Comparison of ENCODE assay signal across 11 cellular contexts in genomic region chr1:57770772-57771171, GRCh38.
A peak's percentile ranks its signal among the peaks of the same experiment; 100 is the strongest.
DNase-seq lines count a peak whose midpoint lies in the region; ATAC-seq, FAIRE-seq and TF ChIP-seq lines count a peak whose summit lies in the region.
"Had no signal": no experiment of that assay in that cellular context is flagged by ENCODE, and none has a peak within 500 bp of the region (broad histone marks: within the 10 kb centered on the region; RNA-seq: fewer than 3 reads in every experiment).

No MANE protein-coding gene starts in this region.

- H3K9me3 Mint-ChIP-seq in naive thymus-derived CD4-positive, alpha-beta T cell: peaks cover 0 to 4% (median 0%) of the 10 kb centered on the region in 11 donors
- H3K9me3 Mint-ChIP-seq: activated naive CD8-positive, alpha-beta T cell treated with anti-CD3 and anti-CD28 coated beads, Interleukin-2, amount 10 ng/mL, durations not matched to agents 7 days and 5 days had no signal

- no peak overlapping the region for H3K27ac Mint-ChIP-seq in naive thymus-derived CD4-positive, alpha-beta T cell
- H3K27ac Mint-ChIP-seq: activated naive CD8-positive, alpha-beta T cell treated with anti-CD3 and anti-CD28 coated beads, Interleukin-2, amount 10 ng/mL, durations not matched to agents 7 days and 5 days had no signal

- no peak overlapping the region for H3K4me3 ChIP-seq in H7 (ENCODE audit: insufficient read depth, low read depth, low read length)
- no peak overlapping the region for H3K4me3 ChIP-seq in PC-9
- H3K4me3 ChIP-seq in pancreas: no peak overlapping the region
- no peak overlapping the region for H3K4me3 ChIP-seq in naive thymus-derived CD4-positive, alpha-beta T cell (ENCODE audit: low read length)

- TF ChIP-seq CTCF in PC-9 (conservative IDR thresholded peaks at IDR 0.05) (peak; percentile 52; the same call in 1 of the 2 replicates), pancreas (IDR thresholded peaks at IDR 0.05) (no peak)

- H3K27me3 ChIP-seq in H7 (ENCODE audit: control insufficient read depth, insufficient read depth, low read length) (no peaks in the 10 kb centered on the region), PC-9 (ENCODE audit: insufficient read depth, low read depth) (no peaks in the 10 kb centered on the region), pancreas (no peaks in the 10 kb centered on the region)
- no peaks in the 10 kb centered on the region for H3K27me3 ChIP-seq in naive thymus-derived CD4-positive, alpha-beta T cell (ENCODE audit: control insufficient read depth in 2 of 2, insufficient read depth in 2 of 2, low read length in 2 of 2)

- BruUV-seq in PC-9 (replicated peaks; lab: Mats Ljungman, UMichigan): no TSS peak

- H3F3A ChIP-seq in PC-9 (ENCODE audit: insufficient read depth, low read depth): no peaks in the 10 kb centered on the region

- H3K4me1 ChIP-seq in PC-9 (replicated peaks; ENCODE audit: insufficient read depth): no peaks in the 10 kb centered on the region
- no peaks in the 10 kb centered on the region for H3K4me1 ChIP-seq in pancreas
- no peaks in the 10 kb centered on the region for H3K4me1 ChIP-seq in naive thymus-derived CD4-positive, alpha-beta T cell (ENCODE audit: control insufficient read depth in 2 of 2, insufficient read depth in 2 of 2, low read length in 2 of 2)

- intact Hi-C loops in PC-9 (cut with micrococcal nuclease; ENCODE audit: unreplicated experiment) (no loop called here), pancreas (cut with DNase I) (no loop called here)
- intact Hi-C loops in naive thymus-derived CD4-positive, alpha-beta T cell (cut with micrococcal nuclease): no loop called here

- no peak overlapping the region for H3K4me3 Mint-ChIP-seq in naive thymus-derived CD4-positive, alpha-beta T cell
- H3K4me3 Mint-ChIP-seq: activated naive CD8-positive, alpha-beta T cell treated with anti-CD3 and anti-CD28 coated beads, Interleukin-2, amount 10 ng/mL, durations not matched to agents 7 days and 5 days; T-helper 17 cell had no signal

- CTCF ChIA-PET in PC-9 (lab: Charles Lee): no interaction called here
- CTCF ChIA-PET in naive thymus-derived CD4-positive, alpha-beta T cell (lab: Charles Lee): no interaction called here

- peak; percentile 68 for DNase-seq in DMS53 (lab: John Stamatoyannopoulos, UW)
- peak; percentile 8 for DNase-seq in H7
- no peak for DNase-seq in PC-9
- DNase-seq in iPS-NIHi11 (ENCODE audit: low spot score): peak; percentile 22
- DNase-seq in SW480 (ENCODE audit: low spot score): no peak
- DNase-seq in pancreas: no peak
- DNase-seq in COR-L47 (lab: John Stamatoyannopoulos, UW): no peak
- DNase-seq in naive thymus-derived CD4-positive, alpha-beta T cell: no peak
- DNase-seq: activated naive CD8-positive, alpha-beta T cell treated with anti-CD3 and anti-CD28 coated beads, Interleukin-2, amount 10 ng/mL, durations not matched to agents 7 days and 5 days; small intestine; T-helper 17 cell had no signal

- peaks cover 0 to 4% (median 0%) of the 10 kb centered on the region in 5 donors for H3K36me3 Mint-ChIP-seq in naive thymus-derived CD4-positive, alpha-beta T cell
- H3K36me3 Mint-ChIP-seq: activated naive CD8-positive, alpha-beta T cell treated with anti-CD3 and anti-CD28 coated beads, Interleukin-2, amount 10 ng/mL, durations not matched to agents 7 days and 5 days had no signal

- 61 to 75% methylated on average over 4 of the region's 4 CpGs for WGBS in pancreas, 2 donors

- H3K9me3 ChIP-seq in PC-9 (ENCODE audit: insufficient read depth, low read depth) (no peaks in the 10 kb centered on the region), pancreas (no peaks in the 10 kb centered on the region)
- H3K9me3 ChIP-seq in naive thymus-derived CD4-positive, alpha-beta T cell (ENCODE audit: control insufficient read depth in 2 of 3, low read length in 3 of 3): no peaks in the 10 kb centered on the region

- H3K9me2 ChIP-seq in PC-9 (ENCODE audit: insufficient read depth): no peaks in the 10 kb centered on the region; the same call in 1 of the 2 replicates

- POLR2A ChIA-PET in PC-9 (lab: Charles Lee; ENCODE audit: unreplicated experiment): no interaction called here
- POLR2A ChIA-PET in naive thymus-derived CD4-positive, alpha-beta T cell (lab: Charles Lee): no interaction called here

- no peak for FAIRE-seq in pancreas (lab: Jason Lieb, UNC)
- FAIRE-seq: small intestine had no signal

- no peaks in the 10 kb centered on the region for H3K36me3 ChIP-seq in H7 (replicated peaks; ENCODE audit: control insufficient read depth, insufficient read depth, low read length)
- H3K36me3 ChIP-seq in PC-9 (ENCODE audit: low read depth): no peaks in the 10 kb centered on the region
- H3K36me3 ChIP-seq in pancreas: no peaks in the 10 kb centered on the region
- no peaks in the 10 kb centered on the region for H3K36me3 ChIP-seq in naive thymus-derived CD4-positive, alpha-beta T cell (ENCODE audit: control insufficient read depth in 2 of 3, insufficient read depth in 3 of 3, low read length in 3 of 3)

- no peak for ATAC-seq in pancreas
- ATAC-seq in naive thymus-derived CD4-positive, alpha-beta T cell: no peak
- ATAC-seq: T-helper 17 cell had no signal

- H2AFZ ChIP-seq in PC-9: no peak overlapping the region

- no peaks in the 10 kb centered on the region for H3K79me2 ChIP-seq in PC-9 (ENCODE audit: low read depth)

- H4K20me1 ChIP-seq in PC-9 (ENCODE audit: insufficient read depth): no peaks in the 10 kb centered on the region

- no peaks in the 10 kb centered on the region for H3K4me1 Mint-ChIP-seq in naive thymus-derived CD4-positive, alpha-beta T cell
- H3K4me1 Mint-ChIP-seq: activated naive CD8-positive, alpha-beta T cell treated with anti-CD3 and anti-CD28 coated beads, Interleukin-2, amount 10 ng/mL, durations not matched to agents 7 days and 5 days; T-helper 17 cell had no signal

- no peak overlapping the region for H3K4me2 ChIP-seq in PC-9

- H3K27ac ChIP-seq in PC-9 (no peak overlapping the region), pancreas (no peak overlapping the region)
- H3K27ac ChIP-seq in naive thymus-derived CD4-positive, alpha-beta T cell (ENCODE audit: low read depth, low read length): no peak overlapping the region

- peaks cover 0 to 18% (median 9%) of the 10 kb centered on the region in 5 donors for H3K27me3 Mint-ChIP-seq in naive thymus-derived CD4-positive, alpha-beta T cell
- H3K27me3 Mint-ChIP-seq: activated naive CD8-positive, alpha-beta T cell treated with anti-CD3 and anti-CD28 coated beads, Interleukin-2, amount 10 ng/mL, durations not matched to agents 7 days and 5 days had no signal

Comparison
In these comparisons a context has a peak if more than half of its experiments do, and no peak if none do; other contexts are left out.
1. DNase-seq: peak in DMS53 (single experiment), H7 (single experiment) and iPS-NIHi11 (single experiment); none in PC-9 (0 of 2), SW480 (single experiment), pancreas (0 of 6), COR-L47 (single experiment) and naive thymus-derived CD4-positive, alpha-beta T cell (0 of 9).